In genomic region chr6:148396926-148397325, GRCh38 we compare ENCODE assay signal across 23 cellular contexts.
"Had no signal": no experiment of that assay in that cellular context is flagged by ENCODE, and none has a peak within 500 bp of the region (broad histone marks: within the 10 kb centered on the region; RNA-seq: fewer than 3 reads in every experiment).

No MANE protein-coding gene starts in this region.

- H3K4me3 Mint-ChIP-seq: activated B cell treated with CpG ODN at 0.5 μM for 24 hours; activated naive CD8-positive, alpha-beta T cell treated with anti-CD3 and anti-CD28 coated beads for 36 hours; central memory CD8-positive, alpha-beta T cell; endodermal cell; natural killer cell; stimulated activated effector memory CD8-positive, alpha-beta T cell treated with anti-CD3 and anti-CD28 coated beads, Interleukin-12 subunit alpha, Interleukin-12 subunit beta, amount 100 ng/mL, for 72 hours; stimulated activated naive CD8-positive, alpha-beta T cell treated with anti-CD3 and anti-CD28 coated beads, Interleukin-15, amount 100 ng/mL, for 72 hours; type B pancreatic cell had no signal

- H3K9me3 ChIP-seq: testis had no signal

- H3K27me3 ChIP-seq: testis had no signal

- H3K4me1 Mint-ChIP-seq: activated B cell treated with CpG ODN at 0.5 μM for 24 hours; central memory CD8-positive, alpha-beta T cell; natural killer cell; stimulated activated effector memory CD8-positive, alpha-beta T cell treated with anti-CD3 and anti-CD28 coated beads, Interleukin-12 subunit alpha, Interleukin-12 subunit beta, amount 100 ng/mL, for 72 hours; stimulated activated naive CD8-positive, alpha-beta T cell treated with anti-CD3 and anti-CD28 coated beads, Interleukin-15, amount 100 ng/mL, for 72 hours had no signal

- H3K9me3 Mint-ChIP-seq: activated B cell treated with CpG ODN at 0.5 μM for 24 hours; activated naive CD8-positive, alpha-beta T cell treated with anti-CD3 and anti-CD28 coated beads for 36 hours; central memory CD8-positive, alpha-beta T cell; natural killer cell; stimulated activated effector memory CD8-positive, alpha-beta T cell treated with anti-CD3 and anti-CD28 coated beads, Interleukin-12 subunit alpha, Interleukin-12 subunit beta, amount 100 ng/mL, for 72 hours; stimulated activated naive CD8-positive, alpha-beta T cell treated with anti-CD3 and anti-CD28 coated beads, Interleukin-15, amount 100 ng/mL, for 72 hours; type B pancreatic cell had no signal

- DNase-seq: activated B cell treated with CpG ODN at 0.5 μM for 24 hours; activated CD4-positive, alpha-beta T cell treated with anti-CD3 and anti-CD28 coated beads for 4 hours; activated CD4-positive, alpha-beta T cell treated with anti-CD3 and anti-CD28 coated beads, Interleukin-2, amount 50 U/mL, for 48 hours; activated naive CD4-positive, alpha-beta T cell treated with Interleukin-2 at 50 U/mL for 16 hours; activated naive CD8-positive, alpha-beta T cell treated with anti-CD3 and anti-CD28 coated beads for 36 hours; activated T-cell treated with anti-CD3 and anti-CD28 coated beads, Interleukin-2, amount 50 U/mL, for 48 hours; endodermal cell; head of caudate nucleus; islet precursor cell; left colon; mammary epithelial cell; midbrain; natural killer cell; right cardiac atrium; stimulated activated CD4-positive, alpha-beta T cell treated with anti-CD3 and anti-CD28 coated beads, Interleukin-1b, Interleukin-23, amount 100 ng/mL, for 48 hours; stimulated activated naive CD8-positive, alpha-beta T cell treated with anti-CD3 and anti-CD28 coated beads, Interleukin-15, amount 100 ng/mL, for 72 hours; T-helper 9 cell; testis had no signal

- H3K4me3 ChIP-seq: skin epidermis, testis had no signal

- ATAC-seq: left colon; natural killer cell; stimulated activated naive CD8-positive, alpha-beta T cell treated with anti-CD3 and anti-CD28 coated beads, Interleukin-15, amount 100 ng/mL, for 72 hours had no signal

- H3K27me3 Mint-ChIP-seq: progenitor cell of endocrine pancreas, type B pancreatic cell had no signal

- H3K27ac Mint-ChIP-seq: activated B cell treated with CpG ODN at 0.5 μM for 24 hours; activated naive CD8-positive, alpha-beta T cell treated with anti-CD3 and anti-CD28 coated beads for 36 hours; endodermal cell; natural killer cell; progenitor cell of endocrine pancreas; stimulated activated effector memory CD8-positive, alpha-beta T cell treated with anti-CD3 and anti-CD28 coated beads, Interleukin-12 subunit alpha, Interleukin-12 subunit beta, amount 100 ng/mL, for 72 hours; type B pancreatic cell had no signal

- H3K36me3 Mint-ChIP-seq: activated naive CD8-positive, alpha-beta T cell treated with anti-CD3 and anti-CD28 coated beads for 36 hours; natural killer cell; stimulated activated effector memory CD8-positive, alpha-beta T cell treated with anti-CD3 and anti-CD28 coated beads, Interleukin-12 subunit alpha, Interleukin-12 subunit beta, amount 100 ng/mL, for 72 hours had no signal
